Comparison of ENCODE assay signal across 15 cellular contexts in the genomic region with DNA sequence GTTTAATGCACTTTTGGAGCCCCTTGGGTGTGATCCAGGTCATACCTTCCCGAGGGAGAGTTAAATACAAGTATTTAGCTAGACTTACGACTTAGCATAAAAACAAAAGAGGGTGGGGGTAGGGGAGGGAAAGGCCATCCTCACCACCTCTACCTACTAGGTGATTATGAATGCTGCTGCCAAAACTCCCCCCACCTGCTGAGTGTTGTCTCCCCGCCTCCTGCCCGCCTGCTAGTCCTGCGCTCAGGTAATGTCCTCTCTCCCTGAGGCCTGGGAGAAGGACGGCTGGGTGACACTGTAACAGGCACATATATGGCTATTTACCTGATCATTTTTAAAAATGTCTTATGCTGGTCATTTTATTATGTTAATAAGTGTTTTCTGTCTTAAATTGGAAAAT. TPM values are rescaled to one million over a fixed set of nuclear protein-coding genes. Genes with fewer than 3 reads are reported as not detected.
DNase-seq lines count a peak whose midpoint lies in the region; ATAC-seq and TF ChIP-seq lines count a peak whose summit lies in the region.
"Had no signal": no experiment of that assay in that cellular context is flagged by ENCODE, and none has a peak within 500 bp of the region (broad histone marks: within the 10 kb centered on the region; RNA-seq: fewer than 3 reads in every experiment).

No MANE protein-coding gene starts in this region.

- no peak overlapping the region for H3K27ac ChIP-seq in BLaER1 treated with 17β-estradiol and CSF1 and Interleukin-3, amounts not matched to agents 10 nM and 100 nM
- H3K27ac ChIP-seq in H9 (ENCODE audit: insufficient read length, low read depth, low read length), result no peak overlapping the region
- H3K27ac ChIP-seq: KMS-11 had no signal

- H2BK120ac ChIP-seq in H9 (ENCODE audit: low read depth, low read length, poor library complexity, severe bottlenecking), result no peak overlapping the region

- H3T11ph ChIP-seq in H9 (ENCODE audit: low read length), result no peak overlapping the region

- POLR2A ChIA-PET in WTC11 (lab: Charles Lee), result no interaction called here

- H3K18ac ChIP-seq in H9 (ENCODE audit: insufficient read length, low read depth, low read length), result no peak overlapping the region

- H3K9me3 Mint-ChIP-seq in H9 (no peaks in the 10 kb centered on the region), WTC11 (no peaks in the 10 kb centered on the region)
- H3K9me3 Mint-ChIP-seq in activated naive CD4-positive, alpha-beta T cell treated with anti-CD3 and anti-CD28 coated beads, Interleukin-2, amount 10 ng/mL, durations not matched to agents 7 days and 5 days, result no peaks in the 10 kb centered on the region

- H3K36me3 ChIP-seq in BLaER1 treated with 17β-estradiol and CSF1 and Interleukin-3, amounts not matched to agents 10 nM and 100 nM, result no peaks in the 10 kb centered on the region

- peaks cover 22 to 64% (median 53%) of the 10 kb centered on the region in 10 experiments for H3K4me1 ChIP-seq in BLaER1 treated with 17β-estradiol and CSF1 and Interleukin-3, amounts not matched to agents 10 nM and 100 nM
- H3K4me1 ChIP-seq in H9 (ENCODE audit: insufficient read depth, low read length), result peaks cover 11% of the 10 kb centered on the region; the same call in 1 of the 2 replicates

- H2BK20ac ChIP-seq in H9 (ENCODE audit: low read depth, low read length, poor library complexity, severe bottlenecking), result no peak overlapping the region

- no peak overlapping the region for H3K4ac ChIP-seq in H9 (ENCODE audit: low read depth, low read length)

- peak overlapping the region in 7 of 11 experiments; percentile 8 to 86 (median 73); a peak in 9 of 22 replicates for H3K4me2 ChIP-seq in BLaER1 treated with 17β-estradiol and CSF1 and Interleukin-3, amounts not matched to agents 10 nM and 100 nM
- H3K4me2 ChIP-seq in H9 (ENCODE audit: insufficient read depth, insufficient read length, low read length), result peak overlapping the region; percentile 20
- H3K4me2 ChIP-seq: KMS-11 had no signal

- no peak overlapping the region for H2AFZ ChIP-seq in H9 (ENCODE audit: low read length)

- H2BK15ac ChIP-seq in H9 (ENCODE audit: low read depth, low read length), result no peak overlapping the region

- H3K27me3 ChIP-seq in BLaER1 treated with 17β-estradiol and CSF1 and Interleukin-3, amounts not matched to agents 10 nM and 100 nM, result peaks cover 41 to 48% (median 46%) of the 10 kb centered on the region in 11 experiments
- no peaks in the 10 kb centered on the region for H3K27me3 ChIP-seq in H9 (ENCODE audit: insufficient read depth, low read length)

- no peak overlapping the region for H4K91ac ChIP-seq in H9 (ENCODE audit: insufficient read length, low read depth, low read length)

- H2BK5ac ChIP-seq in H9 (ENCODE audit: insufficient read length, low read length), result no peak overlapping the region

- peaks cover 73 to 75% of the 10 kb centered on the region in 2 experiments for H3K4me1 Mint-ChIP-seq in H9
- H3K4me1 Mint-ChIP-seq in WTC11, result peaks cover 74% of the 10 kb centered on the region
- no peaks in the 10 kb centered on the region for H3K4me1 Mint-ChIP-seq in activated naive CD4-positive, alpha-beta T cell treated with anti-CD3 and anti-CD28 coated beads, Interleukin-2, amount 10 ng/mL, durations not matched to agents 7 days and 5 days
- H3K4me1 Mint-ChIP-seq: CD14-positive monocyte had no signal

- H3K36me3 Mint-ChIP-seq in H9 (ENCODE audit: insufficient read depth in 1 of 3, low read depth in 3 of 3) (no peaks in the 10 kb centered on the region), WTC11 (no peaks in the 10 kb centered on the region)
- H3K36me3 Mint-ChIP-seq in activated naive CD4-positive, alpha-beta T cell treated with anti-CD3 and anti-CD28 coated beads, Interleukin-2, amount 10 ng/mL, durations not matched to agents 7 days and 5 days, result no peaks in the 10 kb centered on the region
- H3K36me3 Mint-ChIP-seq: CD14-positive monocyte had no signal

- H3K27me3 Mint-ChIP-seq in H9 (ENCODE audit: low read depth), result peaks cover 7% of the 10 kb centered on the region; the same call in 1 of the 2 replicates
- no peaks in the 10 kb centered on the region for H3K27me3 Mint-ChIP-seq in WTC11 (ENCODE audit: low read depth)
- peaks cover 7% of the 10 kb centered on the region for H3K27me3 Mint-ChIP-seq in activated naive CD4-positive, alpha-beta T cell treated with anti-CD3 and anti-CD28 coated beads, Interleukin-2, amount 10 ng/mL, durations not matched to agents 7 days and 5 days

- H4K20me1 ChIP-seq in BLaER1 treated with 17β-estradiol and CSF1 and Interleukin-3, amounts not matched to agents 10 nM and 100 nM, result no peaks in the 10 kb centered on the region
- no peaks in the 10 kb centered on the region for H4K20me1 ChIP-seq in H9 (ENCODE audit: control insufficient read depth, insufficient read depth, insufficient read length)

- CTCF ChIA-PET in WTC11 (lab: Charles Lee), result interaction anchor here (0.6 to 1.9 kb wide), 5 partner anchors 11 to 273 kb away, joined by 3 to 13 read pairs (median 5); no protein-coding TSS in a partner anchor
- CTCF ChIA-PET in activated naive CD4-positive, alpha-beta T cell treated with anti-CD3 and anti-CD28 coated beads, Interleukin-2, amount 10 ng/mL, durations not matched to agents 7 days and 5 days (lab: Charles Lee), result no interaction called here

- H3K4me3 ChIP-seq in BLaER1 treated with 17β-estradiol and CSF1 and Interleukin-3, amounts not matched to agents 10 nM and 100 nM, result no peak overlapping the region

- no peak overlapping the region for H3K56ac ChIP-seq in H9 (ENCODE audit: insufficient read length, low read depth, low read length)

- H3K79me2 ChIP-seq in H9 (ENCODE audit: insufficient read depth, low read length), result no peaks in the 10 kb centered on the region

- no CpG with 5 or more reads among the region's 6 CpGs for WGBS in H9 (ENCODE audit: extremely low coverage, insufficient read length, low lambda C conversion rate)

- H3K9me3 ChIP-seq in BLaER1 treated with 17β-estradiol and CSF1 and Interleukin-3, amounts not matched to agents 10 nM and 100 nM (replicated peaks in 1 of 11), result peaks cover 0 to 13% (median 6%) of the 10 kb centered on the region in 11 experiments; a peak in 13 of 22 replicates
- H3K9me3 ChIP-seq in H9 (ENCODE audit: control insufficient read depth, low read depth, low read length), result no peaks in the 10 kb centered on the region

- H3K4me3 Mint-ChIP-seq in H9, result peak overlapping the region in 1 of 2 experiments; percentile 1; a peak in 1 of 5 replicates
- peak overlapping the region; percentile 35 for H3K4me3 Mint-ChIP-seq in WTC11
- no peak overlapping the region for H3K4me3 Mint-ChIP-seq in activated naive CD4-positive, alpha-beta T cell treated with anti-CD3 and anti-CD28 coated beads, Interleukin-2, amount 10 ng/mL, durations not matched to agents 7 days and 5 days
- H3K4me3 Mint-ChIP-seq: CD14-positive monocyte had no signal

- H4K5ac ChIP-seq in H9 (ENCODE audit: insufficient read length, low read depth, low read length), result no peak overlapping the region

- H3K14ac ChIP-seq in H9 (ENCODE audit: insufficient read depth, low read length), result no peak overlapping the region

- no peaks in the 10 kb centered on the region for H3K23me2 ChIP-seq in H9 (ENCODE audit: insufficient read length, low read depth, low read length, poor library complexity, severe bottlenecking)

- no peak overlapping the region; a peak in 1 of 7 replicates for H3K27ac Mint-ChIP-seq in H9
- H3K27ac Mint-ChIP-seq in WTC11, result no peak overlapping the region; the same call in 1 of the 2 replicates
- no peak overlapping the region for H3K27ac Mint-ChIP-seq in activated naive CD4-positive, alpha-beta T cell treated with anti-CD3 and anti-CD28 coated beads, Interleukin-2, amount 10 ng/mL, durations not matched to agents 7 days and 5 days
- H3K27ac Mint-ChIP-seq: CD14-positive monocyte had no signal

- peak; percentile 79 for ATAC-seq in WTC11
- ATAC-seq in HG02884 (IDR thresholded peaks at IDR 0.05; ENCODE audit: unreplicated experiment), result no peak
- ATAC-seq in HG03025 (IDR thresholded peaks at IDR 0.05; ENCODE audit: low FRiP score, unreplicated experiment), result no peak

- H3K9ac ChIP-seq in BLaER1 treated with 17β-estradiol and CSF1 and Interleukin-3, amounts not matched to agents 10 nM and 100 nM, result no peak overlapping the region
- H3K9ac ChIP-seq in H9 (ENCODE audit: extremely low read depth, insufficient read length, low read length), result no peak overlapping the region
- H3K9ac ChIP-seq: KMS-11 had no signal

- no peak overlapping the region for H4K8ac ChIP-seq in H9 (replicated peaks; ENCODE audit: insufficient read length, low read depth, low read length)

- no peak overlapping the region for H2AK5ac ChIP-seq in H9 (ENCODE audit: insufficient read length, low read length)

- TF ChIP-seq CTCF in H9 (conservative IDR thresholded peaks at IDR 0.05) (no peak), WTC11 (IDR thresholded peaks at IDR 0.05) (no peak)

- peak; percentile 66 for DNase-seq in H9
- peak; percentile 48 for DNase-seq in WTC11 (ENCODE audit: low spot score)
- DNase-seq in iPS-NIHi11 (ENCODE audit: low spot score), result peak; percentile 44
- DNase-seq in activated naive CD4-positive, alpha-beta T cell treated with anti-CD3 and anti-CD28 coated beads, Interleukin-2, amount 10 ng/mL, durations not matched to agents 7 days and 5 days, result no peak
- DNase-seq: MV-4-11, NCI-H2107, NCI-H226, NCI-H524 treated with DMSO at 0.1 percent for 48 hours, SIG-M5, T-helper 1 cell had no signal

- no peaks in the 10 kb centered on the region for H3K79me1 ChIP-seq in H9 (ENCODE audit: insufficient read depth, low read depth, low read length, poor library complexity, severe bottlenecking)

- no peak overlapping the region for H3K23ac ChIP-seq in H9 (ENCODE audit: insufficient read length, low read depth, low read length)

- H2BK12ac ChIP-seq in H9 (ENCODE audit: insufficient read length, low read depth, low read length), result no peak overlapping the region

TF ChIP-seq in WTC11, 78 proteins besides CTCF, POLR2A, EP300 and RAD21 (continues in another document):
- TF ChIP-seq GABPB1 (CRISPR knock-in tag; IDR thresholded peaks at IDR 0.05), result no peak

RNA-seq across cellular contexts. Expression of gene NCKAP5, which starts 3.0 kb away (rescaled TPM):
- total RNA-seq in H9 (2021) (0.26 and 0.55 TPM in 2 replicates), WTC11 (2021) (0.50 to 0.82 TPM (median 0.55 TPM) in 3 replicates)
